7 cellular contexts compared by ENCODE assay signal in the genomic region with DNA sequence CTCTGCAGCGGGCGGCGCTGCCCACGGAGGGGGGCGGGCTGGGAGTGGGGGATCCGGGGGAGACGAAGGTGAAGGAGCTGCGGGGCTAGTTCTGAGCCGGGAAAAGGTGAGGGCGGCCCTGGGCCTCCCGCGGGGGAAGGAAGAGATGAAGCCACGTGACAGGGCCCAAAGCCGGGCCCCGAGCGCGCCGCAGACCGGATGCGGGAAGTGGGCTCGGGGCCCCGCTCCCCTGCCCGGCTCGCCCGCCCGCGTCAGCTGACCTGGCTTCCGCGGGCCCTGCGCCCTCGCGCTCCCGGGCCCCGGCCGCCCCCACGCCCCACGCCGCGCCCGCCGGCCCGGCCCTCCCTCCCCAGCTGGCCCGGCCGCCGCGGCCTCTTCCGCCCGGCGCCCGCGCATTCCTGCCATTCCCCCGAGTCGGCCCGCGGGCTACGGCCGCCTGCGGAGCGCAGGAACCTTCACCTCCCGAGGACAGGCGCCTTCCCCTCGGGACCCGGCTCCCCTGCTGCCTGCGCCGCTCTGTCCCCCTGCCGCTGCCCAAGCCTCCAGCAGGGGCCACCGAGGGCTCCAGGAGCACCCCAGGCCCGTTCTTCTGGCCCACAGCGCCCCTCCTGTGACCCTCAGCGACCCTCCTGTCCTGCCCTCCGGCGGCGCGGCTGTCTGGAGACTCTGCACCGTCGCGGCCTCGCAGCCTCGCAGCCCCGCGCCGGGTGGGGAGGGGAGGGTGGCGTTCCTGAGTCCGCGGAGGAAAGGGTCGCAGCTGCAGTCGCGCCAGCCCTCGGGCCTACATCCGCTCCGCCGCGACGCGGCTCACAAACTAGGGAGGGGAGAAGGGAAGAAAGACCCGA. TPM values are rescaled to one million over a fixed set of nuclear protein-coding genes. Genes with fewer than 3 reads are reported as not detected.
DNase-seq lines count a peak whose midpoint lies in the region; ATAC-seq lines count a peak whose summit lies in the region.

No MANE protein-coding gene starts in this region.

- POLR2A ChIA-PET in activated CD4-positive, alpha-beta memory T cell treated with anti-CD3 and anti-CD28 coated beads, Interleukin-2, amount 10 ng/mL, durations not matched to agents 7 days and 5 days (lab: Charles Lee) = interaction anchor here (0.9 to 4.0 kb wide), 21 partner anchors 8 to 306 kb away, joined by 3 to 69 read pairs (median 5); a partner anchor contains a TSS

- peak; percentile 75 for DNase-seq in NCI-H2171 (lab: John Stamatoyannopoulos, UW)
- peak; percentile 87 for DNase-seq in activated CD4-positive, alpha-beta memory T cell treated with anti-CD3 and anti-CD28 coated beads, Interleukin-2, amount 10 ng/mL, durations not matched to agents 7 days and 5 days
- DNase-seq in effector CD8-positive, alpha-beta T cell (lab: John Stamatoyannopoulos, UW) = peak; percentile 51
- DNase-seq in lung microvascular endothelial cell (ENCODE audit: low read depth in 2 of 2) = peak; percentile 68 to 86
- DNase-seq in stimulated activated CD8-positive, alpha-beta memory T cell treated with anti-CD3 and anti-CD28 coated beads, Interleukin-12 subunit alpha, Interleukin-12 subunit beta, amount 100 ng/mL, for 24 hours (ENCODE audit: extremely low read depth) = peak; percentile 39

- no peaks in the 10 kb centered on the region for H3K27me3 Mint-ChIP-seq in activated CD4-positive, alpha-beta memory T cell treated with anti-CD3 and anti-CD28 coated beads, Interleukin-2, amount 10 ng/mL, durations not matched to agents 7 days and 5 days

- ATAC-seq in GM18502 (IDR thresholded peaks at IDR 0.05; ENCODE audit: poor library complexity, unreplicated experiment) = peak; percentile 67
- ATAC-seq in HG02623 (IDR thresholded peaks at IDR 0.05; ENCODE audit: unreplicated experiment) = peak; percentile 52

- H3K4me3 Mint-ChIP-seq in activated CD4-positive, alpha-beta memory T cell treated with anti-CD3 and anti-CD28 coated beads, Interleukin-2, amount 10 ng/mL, durations not matched to agents 7 days and 5 days = peak overlapping the region; percentile 84

- peak overlapping the region; percentile 94 for H3K27ac Mint-ChIP-seq in activated CD4-positive, alpha-beta memory T cell treated with anti-CD3 and anti-CD28 coated beads, Interleukin-2, amount 10 ng/mL, durations not matched to agents 7 days and 5 days

- no peaks in the 10 kb centered on the region for H3K9me3 Mint-ChIP-seq in activated CD4-positive, alpha-beta memory T cell treated with anti-CD3 and anti-CD28 coated beads, Interleukin-2, amount 10 ng/mL, durations not matched to agents 7 days and 5 days

- H3K4me1 Mint-ChIP-seq in activated CD4-positive, alpha-beta memory T cell treated with anti-CD3 and anti-CD28 coated beads, Interleukin-2, amount 10 ng/mL, durations not matched to agents 7 days and 5 days = peaks cover 64% of the 10 kb centered on the region

- peaks cover 24% of the 10 kb centered on the region for H3K36me3 Mint-ChIP-seq in activated CD4-positive, alpha-beta memory T cell treated with anti-CD3 and anti-CD28 coated beads, Interleukin-2, amount 10 ng/mL, durations not matched to agents 7 days and 5 days (ENCODE audit: low read depth)

- CTCF ChIA-PET in activated CD4-positive, alpha-beta memory T cell treated with anti-CD3 and anti-CD28 coated beads, Interleukin-2, amount 10 ng/mL, durations not matched to agents 7 days and 5 days (lab: Charles Lee) = interaction anchor here (1.0 to 5.3 kb wide), 7 partner anchors 20 to 173 kb away, joined by 3 to 39 read pairs (median 3); a partner anchor contains a TSS

RNA-seq across cellular contexts. Expression of a gene that starts 20.4 kb away (rescaled TPM):
- 10 to 100 TPM; 13.1 to 13.5 TPM for total RNA-seq in activated CD4-positive, alpha-beta memory T cell treated with anti-CD3 and anti-CD28 coated beads, Interleukin-2, amount 10 ng/mL, durations not matched to agents 7 days and 5 days
- total RNA-seq in lung microvascular endothelial cell = 0.79 and 1.7 TPM in 2 replicates

Comparison
In these comparisons a context has a peak if more than half of its experiments do, and no peak if none do; other contexts are left out.
1. Peak in every context shown above with its lines: DNase-seq and ATAC-seq.